18 cellular contexts compared by ENCODE assay signal in genomic region chr10:3871424-3871996, GRCh38.
DNase-seq lines count a peak whose midpoint lies in the region; ATAC-seq lines count a peak whose summit lies in the region.
"Had no signal": no experiment of that assay in that cellular context is flagged by ENCODE, and none has a peak within 500 bp of the region (broad histone marks: within the 10 kb centered on the region; RNA-seq: fewer than 3 reads in every experiment).

No MANE protein-coding gene starts in this region.

- peaks cover 79% of the 10 kb centered on the region for H3K4me1 Mint-ChIP-seq in activated CD4-positive, alpha-beta memory T cell treated with anti-CD3 and anti-CD28 coated beads for 36 hours (ENCODE audit: low read depth)
- peaks cover 69% of the 10 kb centered on the region for H3K4me1 Mint-ChIP-seq in activated CD4-positive, alpha-beta memory T cell treated with anti-CD3 and anti-CD28 coated beads, Interleukin-2, amount 10 ng/mL, durations not matched to agents 7 days and 5 days
- H3K4me1 Mint-ChIP-seq in IgD-negative memory B cell, result peaks cover 53 to 57% (median 55%) of the 10 kb centered on the region in 3 donors
- peaks cover 37 to 59% of the 10 kb centered on the region in 2 donors for H3K4me1 Mint-ChIP-seq in effector memory CD8-positive, alpha-beta T cell (ENCODE audit: low read depth in 2 of 2)
- H3K4me1 Mint-ChIP-seq in stimulated activated effector memory CD8-positive, alpha-beta T cell treated with anti-CD3 and anti-CD28 coated beads, Interleukin-12 subunit alpha, Interleukin-12 subunit beta, amount 100 ng/mL, for 72 hours, result peaks cover 70% of the 10 kb centered on the region

- DNase-seq in activated CD4-positive, alpha-beta memory T cell treated with anti-CD3 and anti-CD28 coated beads for 36 hours, result no peak
- DNase-seq in activated CD4-positive, alpha-beta memory T cell treated with anti-CD3 and anti-CD28 coated beads, Interleukin-2, amount 10 ng/mL, durations not matched to agents 7 days and 5 days, result no peak
- no peak for DNase-seq in effector memory CD8-positive, alpha-beta T cell
- DNase-seq in stimulated activated effector memory CD8-positive, alpha-beta T cell treated with anti-CD3 and anti-CD28 coated beads, Interleukin-12 subunit alpha, Interleukin-12 subunit beta, amount 100 ng/mL, for 72 hours (ENCODE audit: low spot score in 2 of 2), result no peak
- no peak for DNase-seq in HK-2 (ENCODE audit: unreplicated experiment)
- DNase-seq in germinal center (ENCODE audit: low spot score), result no peak
- DNase-seq: activated CD8-positive, alpha-beta memory T cell treated with anti-CD3 and anti-CD28 coated beads for 24 hours; brain microvascular endothelial cell; KBM-7; left ventricle myocardium superior; NCI-H1694; PC-9; SJCRH30; stimulated activated CD4-positive, alpha-beta T cell treated with anti-CD3 and anti-CD28 coated beads, Interleukin-4, amount 100 ng/mL, for 4 hours; T-helper 2 cell; uterus had no signal

- H3K27ac Mint-ChIP-seq in activated CD4-positive, alpha-beta memory T cell treated with anti-CD3 and anti-CD28 coated beads for 36 hours, result peak overlapping the region; percentile 87
- no peak overlapping the region for H3K27ac Mint-ChIP-seq in activated CD4-positive, alpha-beta memory T cell treated with anti-CD3 and anti-CD28 coated beads, Interleukin-2, amount 10 ng/mL, durations not matched to agents 7 days and 5 days
- peak overlapping the region; percentile 98 to 99 (median 99) for H3K27ac Mint-ChIP-seq in IgD-negative memory B cell
- peak overlapping the region; percentile 98 to 100 for H3K27ac Mint-ChIP-seq in effector memory CD8-positive, alpha-beta T cell
- H3K27ac Mint-ChIP-seq in stimulated activated effector memory CD8-positive, alpha-beta T cell treated with anti-CD3 and anti-CD28 coated beads, Interleukin-12 subunit alpha, Interleukin-12 subunit beta, amount 100 ng/mL, for 72 hours, result peak overlapping the region; percentile 93

- CTCF ChIA-PET in activated CD4-positive, alpha-beta memory T cell treated with anti-CD3 and anti-CD28 coated beads for 36 hours (lab: Charles Lee), result no interaction called here
- CTCF ChIA-PET in activated CD4-positive, alpha-beta memory T cell treated with anti-CD3 and anti-CD28 coated beads, Interleukin-2, amount 10 ng/mL, durations not matched to agents 7 days and 5 days (lab: Charles Lee), result no interaction called here

- POLR2A ChIA-PET in activated CD4-positive, alpha-beta memory T cell treated with anti-CD3 and anti-CD28 coated beads for 36 hours (lab: Charles Lee), result interaction anchor here (2.5 to 6.8 kb wide), 2 partner anchors 19 to 88 kb away, joined by 7 to 87 read pairs; partner anchors contain the start of gene KLF6
- POLR2A ChIA-PET in activated CD4-positive, alpha-beta memory T cell treated with anti-CD3 and anti-CD28 coated beads, Interleukin-2, amount 10 ng/mL, durations not matched to agents 7 days and 5 days (lab: Charles Lee), result interaction anchor here (1.1 to 6.9 kb wide), 3 partner anchors 20 to 88 kb away, joined by 3 to 57 read pairs (median 4); partner anchors contain the start of gene KLF6

- no peaks in the 10 kb centered on the region for H3K27me3 Mint-ChIP-seq in activated CD4-positive, alpha-beta memory T cell treated with anti-CD3 and anti-CD28 coated beads for 36 hours
- H3K27me3 Mint-ChIP-seq in activated CD4-positive, alpha-beta memory T cell treated with anti-CD3 and anti-CD28 coated beads, Interleukin-2, amount 10 ng/mL, durations not matched to agents 7 days and 5 days, result no peaks in the 10 kb centered on the region
- H3K27me3 Mint-ChIP-seq in IgD-negative memory B cell, result peaks cover 2% of the 10 kb centered on the region
- no peaks in the 10 kb centered on the region for H3K27me3 Mint-ChIP-seq in effector memory CD8-positive, alpha-beta T cell

- H3K4me3 Mint-ChIP-seq in activated CD4-positive, alpha-beta memory T cell treated with anti-CD3 and anti-CD28 coated beads for 36 hours, result no peak overlapping the region
- H3K4me3 Mint-ChIP-seq in activated CD4-positive, alpha-beta memory T cell treated with anti-CD3 and anti-CD28 coated beads, Interleukin-2, amount 10 ng/mL, durations not matched to agents 7 days and 5 days, result no peak overlapping the region
- no peak overlapping the region for H3K4me3 Mint-ChIP-seq in IgD-negative memory B cell
- no peak overlapping the region for H3K4me3 Mint-ChIP-seq in effector memory CD8-positive, alpha-beta T cell
- H3K4me3 Mint-ChIP-seq in stimulated activated effector memory CD8-positive, alpha-beta T cell treated with anti-CD3 and anti-CD28 coated beads, Interleukin-12 subunit alpha, Interleukin-12 subunit beta, amount 100 ng/mL, for 72 hours, result no peak overlapping the region

- intact Hi-C loops in activated CD4-positive, alpha-beta memory T cell treated with anti-CD3 and anti-CD28 coated beads for 36 hours (cut with micrococcal nuclease), result no loop called here

- H3K36me3 Mint-ChIP-seq in activated CD4-positive, alpha-beta memory T cell treated with anti-CD3 and anti-CD28 coated beads for 36 hours, result no peaks in the 10 kb centered on the region
- no peaks in the 10 kb centered on the region for H3K36me3 Mint-ChIP-seq in activated CD4-positive, alpha-beta memory T cell treated with anti-CD3 and anti-CD28 coated beads, Interleukin-2, amount 10 ng/mL, durations not matched to agents 7 days and 5 days (ENCODE audit: low read depth)
- no peaks in the 10 kb centered on the region for H3K36me3 Mint-ChIP-seq in IgD-negative memory B cell
- H3K36me3 Mint-ChIP-seq in effector memory CD8-positive, alpha-beta T cell (ENCODE audit: insufficient read depth), result peaks cover 24% of the 10 kb centered on the region
- H3K36me3 Mint-ChIP-seq in stimulated activated effector memory CD8-positive, alpha-beta T cell treated with anti-CD3 and anti-CD28 coated beads, Interleukin-12 subunit alpha, Interleukin-12 subunit beta, amount 100 ng/mL, for 72 hours, result peaks cover 26% of the 10 kb centered on the region

- H3K9me3 Mint-ChIP-seq in activated CD4-positive, alpha-beta memory T cell treated with anti-CD3 and anti-CD28 coated beads for 36 hours, result no peaks in the 10 kb centered on the region
- H3K9me3 Mint-ChIP-seq in activated CD4-positive, alpha-beta memory T cell treated with anti-CD3 and anti-CD28 coated beads, Interleukin-2, amount 10 ng/mL, durations not matched to agents 7 days and 5 days, result no peaks in the 10 kb centered on the region
- H3K9me3 Mint-ChIP-seq in IgD-negative memory B cell, result peaks cover 0 to 2% (median 0%) of the 10 kb centered on the region in 3 donors
- H3K9me3 Mint-ChIP-seq in effector memory CD8-positive, alpha-beta T cell, result no peaks in the 10 kb centered on the region
- H3K9me3 Mint-ChIP-seq in stimulated activated effector memory CD8-positive, alpha-beta T cell treated with anti-CD3 and anti-CD28 coated beads, Interleukin-12 subunit alpha, Interleukin-12 subunit beta, amount 100 ng/mL, for 72 hours, result no peaks in the 10 kb centered on the region

- ATAC-seq in effector memory CD8-positive, alpha-beta T cell (replicated peaks), result no peak
- no peak for ATAC-seq in stimulated activated effector memory CD8-positive, alpha-beta T cell treated with anti-CD3 and anti-CD28 coated beads, Interleukin-12 subunit alpha, Interleukin-12 subunit beta, amount 100 ng/mL, for 72 hours
- no peak for ATAC-seq in HG03439 (IDR thresholded peaks at IDR 0.05; ENCODE audit: unreplicated experiment)
- ATAC-seq: left ventricle myocardium superior had no signal
